In the genomic region with DNA sequence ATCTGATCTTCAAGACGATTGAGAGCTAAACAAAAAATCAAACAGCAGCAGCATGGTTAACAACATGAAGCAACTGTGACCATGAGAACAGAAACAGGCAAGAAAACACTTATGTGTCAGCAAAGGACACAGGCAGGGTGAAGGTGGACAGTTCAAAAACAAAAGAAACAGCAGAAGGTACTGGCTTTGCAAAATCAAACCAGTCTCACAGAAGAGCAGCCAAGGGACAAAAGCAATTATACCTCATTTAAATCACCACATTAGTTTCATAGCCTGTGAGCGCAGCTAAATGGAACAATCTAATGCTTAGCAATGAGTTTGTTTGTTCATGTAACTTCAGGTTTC, we compare ENCODE assay signal across 1 cellular context.
A peak's percentile ranks its signal among the peaks of the same experiment; 100 is the strongest.
TF ChIP-seq lines count a peak whose summit lies in the region.

No MANE protein-coding gene starts in this region.

TF ChIP-seq in K562, 482 proteins besides CTCF, POLR2A, EP300 and RAD21 (continued from another document and continues in another):
- TF ChIP-seq, protein P1, sequence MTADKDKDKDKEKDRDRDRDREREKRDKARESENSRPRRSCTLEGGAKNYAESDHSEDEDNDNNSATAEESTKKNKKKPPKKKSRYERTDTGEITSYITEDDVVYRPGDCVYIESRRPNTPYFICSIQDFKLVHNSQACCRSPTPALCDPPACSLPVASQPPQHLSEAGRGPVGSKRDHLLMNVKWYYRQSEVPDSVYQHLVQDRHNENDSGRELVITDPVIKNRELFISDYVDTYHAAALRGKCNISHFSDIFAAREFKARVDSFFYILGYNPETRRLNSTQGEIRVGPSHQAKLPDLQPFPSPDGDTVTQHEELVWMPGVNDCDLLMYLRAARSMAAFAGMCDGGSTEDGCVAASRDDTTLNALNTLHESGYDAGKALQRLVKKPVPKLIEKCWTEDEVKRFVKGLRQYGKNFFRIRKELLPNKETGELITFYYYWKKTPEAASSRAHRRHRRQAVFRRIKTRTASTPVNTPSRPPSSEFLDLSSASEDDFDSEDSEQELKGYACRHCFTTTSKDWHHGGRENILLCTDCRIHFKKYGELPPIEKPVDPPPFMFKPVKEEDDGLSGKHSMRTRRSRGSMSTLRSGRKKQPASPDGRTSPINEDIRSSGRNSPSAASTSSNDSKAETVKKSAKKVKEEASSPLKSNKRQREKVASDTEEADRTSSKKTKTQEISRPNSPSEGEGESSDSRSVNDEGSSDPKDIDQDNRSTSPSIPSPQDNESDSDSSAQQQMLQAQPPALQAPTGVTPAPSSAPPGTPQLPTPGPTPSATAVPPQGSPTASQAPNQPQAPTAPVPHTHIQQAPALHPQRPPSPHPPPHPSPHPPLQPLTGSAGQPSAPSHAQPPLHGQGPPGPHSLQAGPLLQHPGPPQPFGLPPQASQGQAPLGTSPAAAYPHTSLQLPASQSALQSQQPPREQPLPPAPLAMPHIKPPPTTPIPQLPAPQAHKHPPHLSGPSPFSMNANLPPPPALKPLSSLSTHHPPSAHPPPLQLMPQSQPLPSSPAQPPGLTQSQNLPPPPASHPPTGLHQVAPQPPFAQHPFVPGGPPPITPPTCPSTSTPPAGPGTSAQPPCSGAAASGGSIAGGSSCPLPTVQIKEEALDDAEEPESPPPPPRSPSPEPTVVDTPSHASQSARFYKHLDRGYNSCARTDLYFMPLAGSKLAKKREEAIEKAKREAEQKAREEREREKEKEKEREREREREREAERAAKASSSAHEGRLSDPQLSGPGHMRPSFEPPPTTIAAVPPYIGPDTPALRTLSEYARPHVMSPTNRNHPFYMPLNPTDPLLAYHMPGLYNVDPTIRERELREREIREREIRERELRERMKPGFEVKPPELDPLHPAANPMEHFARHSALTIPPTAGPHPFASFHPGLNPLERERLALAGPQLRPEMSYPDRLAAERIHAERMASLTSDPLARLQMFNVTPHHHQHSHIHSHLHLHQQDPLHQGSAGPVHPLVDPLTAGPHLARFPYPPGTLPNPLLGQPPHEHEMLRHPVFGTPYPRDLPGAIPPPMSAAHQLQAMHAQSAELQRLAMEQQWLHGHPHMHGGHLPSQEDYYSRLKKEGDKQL (CRISPR knock-in tag; IDR thresholded peaks at IDR 0.05; ENCODE audit: borderline replicate concordance), result no peak
- TF ChIP-seq SMARCA5 (IDR thresholded peaks at IDR 0.05), result peak; percentile 69; the same call in 1 of the 2 replicates
- peak; percentile 12; the same call in 1 of the 2 replicates for TF ChIP-seq ZNF239 (CRISPR knock-in tag; IDR thresholded peaks at IDR 0.05)
- TF ChIP-seq, protein P2, sequence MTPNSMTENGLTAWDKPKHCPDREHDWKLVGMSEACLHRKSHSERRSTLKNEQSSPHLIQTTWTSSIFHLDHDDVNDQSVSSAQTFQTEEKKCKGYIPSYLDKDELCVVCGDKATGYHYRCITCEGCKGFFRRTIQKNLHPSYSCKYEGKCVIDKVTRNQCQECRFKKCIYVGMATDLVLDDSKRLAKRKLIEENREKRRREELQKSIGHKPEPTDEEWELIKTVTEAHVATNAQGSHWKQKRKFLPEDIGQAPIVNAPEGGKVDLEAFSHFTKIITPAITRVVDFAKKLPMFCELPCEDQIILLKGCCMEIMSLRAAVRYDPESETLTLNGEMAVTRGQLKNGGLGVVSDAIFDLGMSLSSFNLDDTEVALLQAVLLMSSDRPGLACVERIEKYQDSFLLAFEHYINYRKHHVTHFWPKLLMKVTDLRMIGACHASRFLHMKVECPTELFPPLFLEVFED (CRISPR knock-in tag; conservative IDR thresholded peaks at IDR 0.05), result peak; percentile 62
- no peak for TF ChIP-seq KHSRP (IDR thresholded peaks at IDR 0.05)
- no peak for TF ChIP-seq ZBTB17 (CRISPR knock-in tag; IDR thresholded peaks at IDR 0.05)
- TF ChIP-seq, protein P3, sequence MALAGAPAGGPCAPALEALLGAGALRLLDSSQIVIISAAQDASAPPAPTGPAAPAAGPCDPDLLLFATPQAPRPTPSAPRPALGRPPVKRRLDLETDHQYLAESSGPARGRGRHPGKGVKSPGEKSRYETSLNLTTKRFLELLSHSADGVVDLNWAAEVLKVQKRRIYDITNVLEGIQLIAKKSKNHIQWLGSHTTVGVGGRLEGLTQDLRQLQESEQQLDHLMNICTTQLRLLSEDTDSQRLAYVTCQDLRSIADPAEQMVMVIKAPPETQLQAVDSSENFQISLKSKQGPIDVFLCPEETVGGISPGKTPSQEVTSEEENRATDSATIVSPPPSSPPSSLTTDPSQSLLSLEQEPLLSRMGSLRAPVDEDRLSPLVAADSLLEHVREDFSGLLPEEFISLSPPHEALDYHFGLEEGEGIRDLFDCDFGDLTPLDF (CRISPR knock-in tag; IDR thresholded peaks at IDR 0.05), result 0 out of 2 replicates have a peak, but pooled peaks have one; percentile 32
- TF ChIP-seq, protein P4, sequence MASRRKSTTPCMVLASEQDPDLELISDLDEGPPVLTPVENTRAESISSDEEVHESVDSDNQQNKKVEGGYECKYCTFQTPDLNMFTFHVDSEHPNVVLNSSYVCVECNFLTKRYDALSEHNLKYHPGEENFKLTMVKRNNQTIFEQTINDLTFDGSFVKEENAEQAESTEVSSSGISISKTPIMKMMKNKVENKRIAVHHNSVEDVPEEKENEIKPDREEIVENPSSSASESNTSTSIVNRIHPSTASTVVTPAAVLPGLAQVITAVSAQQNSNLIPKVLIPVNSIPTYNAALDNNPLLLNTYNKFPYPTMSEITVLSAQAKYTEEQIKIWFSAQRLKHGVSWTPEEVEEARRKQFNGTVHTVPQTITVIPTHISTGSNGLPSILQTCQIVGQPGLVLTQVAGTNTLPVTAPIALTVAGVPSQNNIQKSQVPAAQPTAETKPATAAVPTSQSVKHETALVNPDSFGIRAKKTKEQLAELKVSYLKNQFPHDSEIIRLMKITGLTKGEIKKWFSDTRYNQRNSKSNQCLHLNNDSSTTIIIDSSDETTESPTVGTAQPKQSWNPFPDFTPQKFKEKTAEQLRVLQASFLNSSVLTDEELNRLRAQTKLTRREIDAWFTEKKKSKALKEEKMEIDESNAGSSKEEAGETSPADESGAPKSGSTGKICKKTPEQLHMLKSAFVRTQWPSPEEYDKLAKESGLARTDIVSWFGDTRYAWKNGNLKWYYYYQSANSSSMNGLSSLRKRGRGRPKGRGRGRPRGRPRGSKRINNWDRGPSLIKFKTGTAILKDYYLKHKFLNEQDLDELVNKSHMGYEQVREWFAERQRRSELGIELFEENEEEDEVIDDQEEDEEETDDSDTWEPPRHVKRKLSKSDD (conservative IDR thresholded peaks at IDR 0.05; ENCODE audit: low read length), result no peak
- TF ChIP-seq ZBTB1 (CRISPR knock-in tag; IDR thresholded peaks at IDR 0.05; ENCODE audit: borderline replicate concordance, low read depth), result no peak
- no peak for TF ChIP-seq ZBED1 (IDR thresholded peaks at IDR 0.05)
- TF ChIP-seq, protein P5, sequence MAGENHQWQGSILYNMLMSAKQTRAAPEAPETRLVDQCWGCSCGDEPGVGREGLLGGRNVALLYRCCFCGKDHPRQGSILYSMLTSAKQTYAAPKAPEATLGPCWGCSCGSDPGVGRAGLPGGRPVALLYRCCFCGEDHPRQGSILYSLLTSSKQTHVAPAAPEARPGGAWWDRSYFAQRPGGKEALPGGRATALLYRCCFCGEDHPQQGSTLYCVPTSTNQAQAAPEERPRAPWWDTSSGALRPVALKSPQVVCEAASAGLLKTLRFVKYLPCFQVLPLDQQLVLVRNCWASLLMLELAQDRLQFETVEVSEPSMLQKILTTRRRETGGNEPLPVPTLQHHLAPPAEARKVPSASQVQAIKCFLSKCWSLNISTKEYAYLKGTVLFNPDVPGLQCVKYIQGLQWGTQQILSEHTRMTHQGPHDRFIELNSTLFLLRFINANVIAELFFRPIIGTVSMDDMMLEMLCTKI (IDR thresholded peaks at IDR 0.05; ENCODE audit: partially characterized antibody), result no peak
- TF ChIP-seq JUND (IDR thresholded peaks at IDR 0.05; ENCODE audit: borderline replicate concordance, low read depth, low read length), result no peak
- TF ChIP-seq JUND (tag; IDR thresholded peaks at IDR 0.05; ENCODE audit: borderline replicate concordance, low read depth, low read length), result no peak
- no peak for TF ChIP-seq MCM7 (IDR thresholded peaks at IDR 0.05)
- TF ChIP-seq PHB (CRISPR knock-in tag; IDR thresholded peaks at IDR 0.05), result no peak
- TF ChIP-seq, protein P6, sequence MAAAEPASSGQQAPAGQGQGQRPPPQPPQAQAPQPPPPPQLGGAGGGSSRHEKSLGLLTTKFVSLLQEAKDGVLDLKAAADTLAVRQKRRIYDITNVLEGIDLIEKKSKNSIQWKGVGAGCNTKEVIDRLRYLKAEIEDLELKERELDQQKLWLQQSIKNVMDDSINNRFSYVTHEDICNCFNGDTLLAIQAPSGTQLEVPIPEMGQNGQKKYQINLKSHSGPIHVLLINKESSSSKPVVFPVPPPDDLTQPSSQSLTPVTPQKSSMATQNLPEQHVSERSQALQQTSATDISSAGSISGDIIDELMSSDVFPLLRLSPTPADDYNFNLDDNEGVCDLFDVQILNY (CRISPR knock-in tag; IDR thresholded peaks at IDR 0.05), result no peak
- no peak for TF ChIP-seq RBM22 (IDR thresholded peaks at IDR 0.05; ENCODE audit: low read depth, low read length, poor library complexity, severe bottlenecking)
- TF ChIP-seq FUS (optimal IDR thresholded peaks at IDR 0.05; ENCODE audit: low read depth, low read length), result no peak
- no peak for TF ChIP-seq XRCC5 (IDR thresholded peaks at IDR 0.05; ENCODE audit: low read depth, low read length)
- no peak for TF ChIP-seq ZFP36 (IDR thresholded peaks at IDR 0.05; ENCODE audit: low read depth, low read length, partially characterized antibody)
- TF ChIP-seq ARID1B (IDR thresholded peaks at IDR 0.05), result no peak
- TF ChIP-seq, protein P7, sequence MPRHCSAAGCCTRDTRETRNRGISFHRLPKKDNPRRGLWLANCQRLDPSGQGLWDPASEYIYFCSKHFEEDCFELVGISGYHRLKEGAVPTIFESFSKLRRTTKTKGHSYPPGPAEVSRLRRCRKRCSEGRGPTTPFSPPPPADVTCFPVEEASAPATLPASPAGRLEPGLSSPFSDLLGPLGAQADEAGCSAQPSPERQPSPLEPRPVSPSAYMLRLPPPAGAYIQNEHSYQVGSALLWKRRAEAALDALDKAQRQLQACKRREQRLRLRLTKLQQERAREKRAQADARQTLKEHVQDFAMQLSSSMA (CRISPR knock-in tag; IDR thresholded peaks at IDR 0.05), result no peak
- no peak for TF ChIP-seq ZNF124 (CRISPR knock-in tag; IDR thresholded peaks at IDR 0.05)
- TF ChIP-seq ETV5 (CRISPR knock-in tag; IDR thresholded peaks at IDR 0.05; ENCODE audit: low read depth), result no peak
- no peak for TF ChIP-seq SMARCE1 (IDR thresholded peaks at IDR 0.05)
- TF ChIP-seq ZNF175 (CRISPR knock-in tag; IDR thresholded peaks at IDR 0.05; ENCODE audit: low read depth), result no peak; the same call in 1 of the 2 replicates
- no peak for TF ChIP-seq YBX1 (IDR thresholded peaks at IDR 0.05)
- TF ChIP-seq, protein P8, sequence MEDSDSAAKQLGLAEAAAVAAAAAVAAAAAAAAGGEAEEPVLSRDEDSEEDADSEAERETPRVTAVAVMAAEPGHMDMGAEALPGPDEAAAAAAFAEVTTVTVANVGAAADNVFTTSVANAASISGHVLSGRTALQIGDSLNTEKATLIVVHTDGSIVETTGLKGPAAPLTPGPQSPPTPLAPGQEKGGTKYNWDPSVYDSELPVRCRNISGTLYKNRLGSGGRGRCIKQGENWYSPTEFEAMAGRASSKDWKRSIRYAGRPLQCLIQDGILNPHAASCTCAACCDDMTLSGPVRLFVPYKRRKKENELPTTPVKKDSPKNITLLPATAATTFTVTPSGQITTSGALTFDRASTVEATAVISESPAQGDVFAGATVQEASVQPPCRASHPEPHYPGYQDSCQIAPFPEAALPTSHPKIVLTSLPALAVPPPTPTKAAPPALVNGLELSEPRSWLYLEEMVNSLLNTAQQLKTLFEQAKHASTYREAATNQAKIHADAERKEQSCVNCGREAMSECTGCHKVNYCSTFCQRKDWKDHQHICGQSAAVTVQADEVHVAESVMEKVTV (CRISPR knock-in tag; IDR thresholded peaks at IDR 0.05), result 0 out of 2 replicates have a peak, but pooled peaks have one; percentile 5
- no peak for TF ChIP-seq ZFPM2 (CRISPR knock-in tag; IDR thresholded peaks at IDR 0.05)
- TF ChIP-seq, protein P9, sequence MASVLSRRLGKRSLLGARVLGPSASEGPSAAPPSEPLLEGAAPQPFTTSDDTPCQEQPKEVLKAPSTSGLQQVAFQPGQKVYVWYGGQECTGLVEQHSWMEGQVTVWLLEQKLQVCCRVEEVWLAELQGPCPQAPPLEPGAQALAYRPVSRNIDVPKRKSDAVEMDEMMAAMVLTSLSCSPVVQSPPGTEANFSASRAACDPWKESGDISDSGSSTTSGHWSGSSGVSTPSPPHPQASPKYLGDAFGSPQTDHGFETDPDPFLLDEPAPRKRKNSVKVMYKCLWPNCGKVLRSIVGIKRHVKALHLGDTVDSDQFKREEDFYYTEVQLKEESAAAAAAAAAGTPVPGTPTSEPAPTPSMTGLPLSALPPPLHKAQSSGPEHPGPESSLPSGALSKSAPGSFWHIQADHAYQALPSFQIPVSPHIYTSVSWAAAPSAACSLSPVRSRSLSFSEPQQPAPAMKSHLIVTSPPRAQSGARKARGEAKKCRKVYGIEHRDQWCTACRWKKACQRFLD (CRISPR knock-in tag; IDR thresholded peaks at IDR 0.05), result no peak
- TF ChIP-seq ATF1 (CRISPR knock-in tag; IDR thresholded peaks at IDR 0.05), result no peak
- no peak for TF ChIP-seq ATF1 (tag; IDR thresholded peaks at IDR 0.05)
- TF ChIP-seq, protein P10, sequence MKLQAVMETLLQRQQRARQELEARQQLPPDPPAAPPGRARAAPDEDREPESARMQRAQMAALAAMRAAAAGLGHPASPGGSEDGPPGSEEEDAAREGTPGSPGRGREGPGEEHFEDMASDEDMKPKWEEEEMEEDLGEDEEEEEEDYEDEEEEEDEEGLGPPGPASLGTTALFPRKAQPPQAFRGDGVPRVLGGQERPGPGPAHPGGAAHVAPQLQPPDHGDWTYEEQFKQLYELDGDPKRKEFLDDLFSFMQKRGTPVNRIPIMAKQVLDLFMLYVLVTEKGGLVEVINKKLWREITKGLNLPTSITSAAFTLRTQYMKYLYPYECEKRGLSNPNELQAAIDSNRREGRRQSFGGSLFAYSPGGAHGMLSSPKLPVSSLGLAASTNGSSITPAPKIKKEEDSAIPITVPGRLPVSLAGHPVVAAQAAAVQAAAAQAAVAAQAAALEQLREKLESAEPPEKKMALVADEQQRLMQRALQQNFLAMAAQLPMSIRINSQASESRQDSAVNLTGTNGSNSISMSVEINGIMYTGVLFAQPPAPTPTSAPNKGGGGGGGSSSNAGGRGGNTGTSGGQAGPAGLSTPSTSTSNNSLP (IDR thresholded peaks at IDR 0.05; ENCODE audit: borderline replicate concordance, low read depth, low read length), result no peak
- no peak for TF ChIP-seq DACH1 (IDR thresholded peaks at IDR 0.05; ENCODE audit: partially characterized antibody)
- TF ChIP-seq, protein P11, sequence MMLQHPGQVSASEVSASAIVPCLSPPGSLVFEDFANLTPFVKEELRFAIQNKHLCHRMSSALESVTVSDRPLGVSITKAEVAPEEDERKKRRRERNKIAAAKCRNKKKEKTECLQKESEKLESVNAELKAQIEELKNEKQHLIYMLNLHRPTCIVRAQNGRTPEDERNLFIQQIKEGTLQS (IDR thresholded peaks at IDR 0.05), result no peak
- TF ChIP-seq, protein P11 (CRISPR knock-in tag; conservative IDR thresholded peaks at IDR 0.05), result no peak
